Comparison of ENCODE assay signal across 32 cellular contexts in the genomic region with DNA sequence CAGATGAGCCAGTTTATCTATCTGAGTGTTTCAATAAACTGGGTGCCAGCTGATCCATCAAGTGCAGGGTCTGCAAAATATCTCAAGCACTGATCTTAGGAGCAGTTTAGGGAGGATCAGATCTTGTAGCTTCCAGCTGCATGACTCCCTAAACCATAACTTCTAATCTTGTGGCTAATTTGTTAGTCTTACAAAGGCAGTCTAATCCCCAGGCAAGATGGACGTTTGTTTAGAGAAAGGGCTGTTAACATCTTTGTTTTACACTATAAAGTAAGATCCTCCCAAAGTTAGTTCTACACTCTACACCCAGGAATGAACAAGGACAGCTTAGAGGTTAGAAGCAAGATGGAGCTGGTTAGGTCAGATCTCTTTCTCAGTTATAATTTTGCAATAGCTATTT. TPM values are rescaled to one million over a fixed set of nuclear protein-coding genes. Genes with fewer than 3 reads are reported as not detected.
"Had no signal": no experiment of that assay in that cellular context is flagged by ENCODE, and none has a peak within 500 bp of the region (broad histone marks: within the 10 kb centered on the region; RNA-seq: fewer than 3 reads in every experiment).

No MANE protein-coding gene starts in this region.

- H3K9ac ChIP-seq: SK-N-SH had no signal

- DNase-seq: activated CD4-positive, alpha-beta T cell treated with anti-CD3 and anti-CD28 coated beads for 1 hour; activated CD4-positive, alpha-beta T cell treated with anti-CD3 and anti-CD28 coated beads for 48 hours; activated CD4-positive, CD25-positive, alpha-beta regulatory T cell; activated CD8-positive, alpha-beta T cell treated with anti-CD3 and anti-CD28 coated beads for 36 hours; activated gamma-delta T cell; activated naive CD4-positive, alpha-beta T cell treated with Interleukin-2 at 50 U/mL for 16 hours; activated naive CD8-positive, alpha-beta T cell treated with anti-CD3 and anti-CD28 coated beads, Interleukin-2, amount 10 ng/mL, durations not matched to agents 7 days and 5 days; activated T-cell treated with anti-CD3 and anti-CD28 coated beads, Interleukin-2, amount 50 U/mL, for 1 hour; activated T-cell treated with anti-CD3 and anti-CD28 coated beads, Interleukin-2, amount 50 U/mL, for 72 hours; body of pancreas; NCI-H1105; NCI-H1417 treated with DMSO at 0.1 percent for 48 hours; NCI-H187 treated with DMSO at 0.1 percent for 48 hours; NCI-H2081; NCI-H2171 treated with DMSO at 0.1 percent for 48 hours; NCI-H2227 treated with DMSO at 0.1 percent for 48 hours; NCI-H446; NCI-H510A treated with DMSO at 0.1 percent for 48 hours; NCI-H526 treated with DMSO at 0.1 percent for 48 hours; NCI-H774; SHP77; SK-N-SH; T-helper 1 cell; T-helper 2 cell; T-helper 9 cell; WERI-Rb-1 had no signal

- H3K9me3 ChIP-seq: body of pancreas, breast epithelium, SJSA1, SK-N-SH had no signal

- H3K27ac ChIP-seq: body of pancreas, breast epithelium, SJSA1, WERI-Rb-1 had no signal

- ATAC-seq: activated CD8-positive, alpha-beta T cell treated with anti-CD3 and anti-CD28 coated beads for 36 hours; activated T-cell treated with anti-CD3 and anti-CD28 coated beads, Interleukin-2, amount 50 U/mL, for 72 hours; body of pancreas; K562; Panc1 had no signal

- H3K36me3 ChIP-seq: breast epithelium, SJSA1, WERI-Rb-1 had no signal

- H3K4me3 ChIP-seq: body of pancreas, breast epithelium, K562, SJSA1 had no signal

- H3K4me1 ChIP-seq: body of pancreas, breast epithelium had no signal

- H3K4me2 ChIP-seq: SK-N-SH had no signal

- H3K27me3 ChIP-seq: body of pancreas, breast epithelium, SJSA1 had no signal

RNA-seq across cellular contexts. Expression of a gene that starts 28.7 kb away (rescaled TPM):
- total RNA-seq: activated CD8-positive, alpha-beta memory T cell treated with anti-CD3 and anti-CD28 coated beads for 36 hours; activated CD8-positive, alpha-beta T cell treated with anti-CD3 and anti-CD28 coated beads for 36 hours; activated T-cell treated with anti-CD3 and anti-CD28 coated beads, Interleukin-2, amount 50 U/mL, for 72 hours; activated T-helper 2 cell treated with anti-CD3 and anti-CD28 coated beads, Interferon-gamma antibody, Interleukin-2, Interleukin-4, amounts not matched to agents 10 μg/mL and 5 μg/mL and 100 μg/mL, durations not matched to agents 14 hours and 24 hours and 36 hours had no signal
